In genomic region chr3:51720292-51721061, GRCh38 we compare ENCODE assay signal across 1 cellular context.
TF ChIP-seq lines count a peak whose summit lies in the region.

No MANE protein-coding gene starts in this region.

TF ChIP-seq in K562, 482 proteins besides CTCF, POLR2A, EP300 and RAD21:
- TF ChIP-seq KHSRP (IDR thresholded peaks at IDR 0.05) (no peak), GTF2F1 (IDR thresholded peaks at IDR 0.05; ENCODE audit: low read depth, low read length) (no peak), CBFA2T3 (IDR thresholded peaks at IDR 0.05) (no peak), RBBP5 (IDR thresholded peaks at IDR 0.05; ENCODE audit: borderline replicate concordance, insufficient read depth, low read length, poor library complexity, severe bottlenecking) (no peak), SAFB (IDR thresholded peaks at IDR 0.05; ENCODE audit: borderline replicate concordance, low read depth, low read length) (no peak), MAZ (CRISPR knock-in tag; conservative IDR thresholded peaks at IDR 0.05 in 1 of 2, IDR thresholded peaks at IDR 0.05 in 1 of 2) (no peak), FOXJ2 (tag; IDR thresholded peaks at IDR 0.05) (no peak), ZNF592 (IDR thresholded peaks at IDR 0.05) (no peak), ESRRB (CRISPR knock-in tag; IDR thresholded peaks at IDR 0.05; ENCODE audit: borderline replicate concordance) (no peak), TCFL5 (CRISPR knock-in tag; conservative IDR thresholded peaks at IDR 0.05) (no peak), BRD9 (IDR thresholded peaks at IDR 0.05; ENCODE audit: low read depth, partially characterized antibody) (no peak), SRF (CRISPR knock-in tag; IDR thresholded peaks at IDR 0.05) (no peak)
- TF ChIP-seq, protein P1, sequence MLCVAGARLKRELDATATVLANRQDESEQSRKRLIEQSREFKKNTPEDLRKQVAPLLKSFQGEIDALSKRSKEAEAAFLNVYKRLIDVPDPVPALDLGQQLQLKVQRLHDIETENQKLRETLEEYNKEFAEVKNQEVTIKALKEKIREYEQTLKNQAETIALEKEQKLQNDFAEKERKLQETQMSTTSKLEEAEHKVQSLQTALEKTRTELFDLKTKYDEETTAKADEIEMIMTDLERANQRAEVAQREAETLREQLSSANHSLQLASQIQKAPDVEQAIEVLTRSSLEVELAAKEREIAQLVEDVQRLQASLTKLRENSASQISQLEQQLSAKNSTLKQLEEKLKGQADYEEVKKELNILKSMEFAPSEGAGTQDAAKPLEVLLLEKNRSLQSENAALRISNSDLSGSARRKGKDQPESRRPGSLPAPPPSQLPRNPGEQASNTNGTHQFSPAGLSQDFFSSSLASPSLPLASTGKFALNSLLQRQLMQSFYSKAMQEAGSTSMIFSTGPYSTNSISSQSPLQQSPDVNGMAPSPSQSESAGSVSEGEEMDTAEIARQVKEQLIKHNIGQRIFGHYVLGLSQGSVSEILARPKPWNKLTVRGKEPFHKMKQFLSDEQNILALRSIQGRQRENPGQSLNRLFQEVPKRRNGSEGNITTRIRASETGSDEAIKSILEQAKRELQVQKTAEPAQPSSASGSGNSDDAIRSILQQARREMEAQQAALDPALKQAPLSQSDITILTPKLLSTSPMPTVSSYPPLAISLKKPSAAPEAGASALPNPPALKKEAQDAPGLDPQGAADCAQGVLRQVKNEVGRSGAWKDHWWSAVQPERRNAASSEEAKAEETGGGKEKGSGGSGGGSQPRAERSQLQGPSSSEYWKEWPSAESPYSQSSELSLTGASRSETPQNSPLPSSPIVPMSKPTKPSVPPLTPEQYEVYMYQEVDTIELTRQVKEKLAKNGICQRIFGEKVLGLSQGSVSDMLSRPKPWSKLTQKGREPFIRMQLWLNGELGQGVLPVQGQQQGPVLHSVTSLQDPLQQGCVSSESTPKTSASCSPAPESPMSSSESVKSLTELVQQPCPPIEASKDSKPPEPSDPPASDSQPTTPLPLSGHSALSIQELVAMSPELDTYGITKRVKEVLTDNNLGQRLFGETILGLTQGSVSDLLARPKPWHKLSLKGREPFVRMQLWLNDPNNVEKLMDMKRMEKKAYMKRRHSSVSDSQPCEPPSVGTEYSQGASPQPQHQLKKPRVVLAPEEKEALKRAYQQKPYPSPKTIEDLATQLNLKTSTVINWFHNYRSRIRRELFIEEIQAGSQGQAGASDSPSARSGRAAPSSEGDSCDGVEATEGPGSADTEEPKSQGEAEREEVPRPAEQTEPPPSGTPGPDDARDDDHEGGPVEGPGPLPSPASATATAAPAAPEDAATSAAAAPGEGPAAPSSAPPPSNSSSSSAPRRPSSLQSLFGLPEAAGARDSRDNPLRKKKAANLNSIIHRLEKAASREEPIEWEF (CRISPR knock-in tag; IDR thresholded peaks at IDR 0.05) = no peak
